Comparison of ENCODE assay signal across 1 cellular context in the genomic region with DNA sequence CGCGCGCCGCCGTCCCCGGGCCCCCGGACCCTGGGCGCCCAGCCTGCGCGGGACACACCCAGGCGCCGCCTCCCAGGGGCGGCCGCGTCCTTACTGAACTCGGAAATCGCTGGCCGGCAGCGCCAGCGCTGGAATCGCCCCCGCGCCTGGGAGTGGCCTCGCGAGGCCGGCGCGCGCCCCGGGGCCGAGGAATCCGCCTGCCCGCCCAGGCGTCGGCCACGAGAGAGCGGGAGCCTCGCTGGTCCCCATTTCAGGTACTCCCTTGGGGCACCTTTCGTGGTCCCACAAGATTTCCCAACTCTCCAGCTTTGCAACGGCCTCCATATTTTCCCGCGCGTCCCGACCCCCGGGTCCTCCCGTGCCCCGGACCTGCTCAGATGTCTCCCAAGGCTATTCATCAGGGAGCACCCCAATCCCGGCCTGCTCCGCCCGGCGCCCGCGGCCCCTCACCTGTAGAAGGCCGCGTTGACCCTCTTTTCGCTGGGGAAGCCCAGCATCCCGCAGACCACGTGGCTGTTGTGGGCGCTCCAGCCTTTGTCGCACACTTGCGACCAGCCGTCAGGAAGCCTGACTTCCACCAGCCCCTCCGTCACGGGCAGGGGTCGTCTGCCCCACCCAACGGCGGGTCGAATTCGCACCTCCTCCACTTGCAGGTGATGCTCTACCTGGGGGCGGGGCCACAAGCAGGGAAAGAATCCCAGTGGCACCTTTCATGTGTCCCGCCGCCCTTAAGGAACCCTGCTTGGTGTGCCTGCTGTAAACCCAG.
TF ChIP-seq lines count a peak whose summit lies in the region.

No MANE protein-coding gene starts in this region.

TF ChIP-seq in HepG2, 621 proteins besides CTCF, POLR2A, EP300 and RAD21 (continues in another document):
- no peak for TF ChIP-seq ZNF761 (CRISPR knock-in tag; conservative IDR thresholded peaks at IDR 0.05)
- TF ChIP-seq, protein P1, sequence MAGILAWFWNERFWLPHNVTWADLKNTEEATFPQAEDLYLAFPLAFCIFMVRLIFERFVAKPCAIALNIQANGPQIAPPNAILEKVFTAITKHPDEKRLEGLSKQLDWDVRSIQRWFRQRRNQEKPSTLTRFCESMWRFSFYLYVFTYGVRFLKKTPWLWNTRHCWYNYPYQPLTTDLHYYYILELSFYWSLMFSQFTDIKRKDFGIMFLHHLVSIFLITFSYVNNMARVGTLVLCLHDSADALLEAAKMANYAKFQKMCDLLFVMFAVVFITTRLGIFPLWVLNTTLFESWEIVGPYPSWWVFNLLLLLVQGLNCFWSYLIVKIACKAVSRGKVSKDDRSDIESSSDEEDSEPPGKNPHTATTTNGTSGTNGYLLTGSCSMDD (CRISPR knock-in tag; IDR thresholded peaks at IDR 0.05): no peak
- TF ChIP-seq, protein P2, sequence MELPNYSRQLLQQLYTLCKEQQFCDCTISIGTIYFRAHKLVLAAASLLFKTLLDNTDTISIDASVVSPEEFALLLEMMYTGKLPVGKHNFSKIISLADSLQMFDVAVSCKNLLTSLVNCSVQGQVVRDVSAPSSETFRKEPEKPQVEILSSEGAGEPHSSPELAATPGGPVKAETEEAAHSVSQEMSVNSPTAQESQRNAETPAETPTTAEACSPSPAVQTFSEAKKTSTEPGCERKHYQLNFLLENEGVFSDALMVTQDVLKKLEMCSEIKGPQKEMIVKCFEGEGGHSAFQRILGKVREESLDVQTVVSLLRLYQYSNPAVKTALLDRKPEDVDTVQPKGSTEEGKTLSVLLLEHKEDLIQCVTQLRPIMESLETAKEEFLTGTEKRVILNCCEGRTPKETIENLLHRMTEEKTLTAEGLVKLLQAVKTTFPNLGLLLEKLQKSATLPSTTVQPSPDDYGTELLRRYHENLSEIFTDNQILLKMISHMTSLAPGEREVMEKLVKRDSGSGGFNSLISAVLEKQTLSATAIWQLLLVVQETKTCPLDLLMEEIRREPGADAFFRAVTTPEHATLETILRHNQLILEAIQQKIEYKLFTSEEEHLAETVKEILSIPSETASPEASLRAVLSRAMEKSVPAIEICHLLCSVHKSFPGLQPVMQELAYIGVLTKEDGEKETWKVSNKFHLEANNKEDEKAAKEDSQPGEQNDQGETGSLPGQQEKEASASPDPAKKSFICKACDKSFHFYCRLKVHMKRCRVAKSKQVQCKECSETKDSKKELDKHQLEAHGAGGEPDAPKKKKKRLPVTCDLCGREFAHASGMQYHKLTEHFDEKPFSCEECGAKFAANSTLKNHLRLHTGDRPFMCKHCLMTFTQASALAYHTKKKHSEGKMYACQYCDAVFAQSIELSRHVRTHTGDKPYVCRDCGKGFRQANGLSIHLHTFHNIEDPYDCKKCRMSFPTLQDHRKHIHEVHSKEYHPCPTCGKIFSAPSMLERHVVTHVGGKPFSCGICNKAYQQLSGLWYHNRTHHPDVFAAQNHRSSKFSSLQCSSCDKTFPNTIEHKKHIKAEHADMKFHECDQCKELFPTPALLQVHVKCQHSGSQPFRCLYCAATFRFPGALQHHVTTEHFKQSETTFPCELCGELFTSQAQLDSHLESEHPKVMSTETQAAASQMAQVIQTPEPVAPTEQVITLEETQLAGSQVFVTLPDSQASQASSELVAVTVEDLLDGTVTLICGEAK (IDR thresholded peaks at IDR 0.05): no peak
- TF ChIP-seq, protein P2 (CRISPR knock-in tag; IDR thresholded peaks at IDR 0.05): 0 out of 2 replicates have a peak, but pooled peaks have one; percentile 7
- no peak for TF ChIP-seq ZNF282 (IDR thresholded peaks at IDR 0.05; ENCODE audit: partially characterized antibody)
- TF ChIP-seq, protein P3, sequence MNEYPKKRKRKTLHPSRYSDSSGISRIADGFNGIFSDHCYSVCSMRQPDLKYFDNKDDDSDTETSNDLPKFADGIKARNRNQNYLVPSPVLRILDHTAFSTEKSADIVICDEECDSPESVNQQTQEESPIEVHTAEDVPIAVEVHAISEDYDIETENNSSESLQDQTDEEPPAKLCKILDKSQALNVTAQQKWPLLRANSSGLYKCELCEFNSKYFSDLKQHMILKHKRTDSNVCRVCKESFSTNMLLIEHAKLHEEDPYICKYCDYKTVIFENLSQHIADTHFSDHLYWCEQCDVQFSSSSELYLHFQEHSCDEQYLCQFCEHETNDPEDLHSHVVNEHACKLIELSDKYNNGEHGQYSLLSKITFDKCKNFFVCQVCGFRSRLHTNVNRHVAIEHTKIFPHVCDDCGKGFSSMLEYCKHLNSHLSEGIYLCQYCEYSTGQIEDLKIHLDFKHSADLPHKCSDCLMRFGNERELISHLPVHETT (CRISPR knock-in tag; conservative IDR thresholded peaks at IDR 0.05): peak; percentile 49; the same call in 1 of the 2 replicates
- no peak for TF ChIP-seq ZBTB8A (CRISPR knock-in tag; IDR thresholded peaks at IDR 0.05; ENCODE audit: borderline replicate concordance, low read depth)
- TF ChIP-seq ZNF550 (CRISPR knock-in tag; IDR thresholded peaks at IDR 0.05; ENCODE audit: borderline replicate concordance): no peak
- TF ChIP-seq, protein P4, sequence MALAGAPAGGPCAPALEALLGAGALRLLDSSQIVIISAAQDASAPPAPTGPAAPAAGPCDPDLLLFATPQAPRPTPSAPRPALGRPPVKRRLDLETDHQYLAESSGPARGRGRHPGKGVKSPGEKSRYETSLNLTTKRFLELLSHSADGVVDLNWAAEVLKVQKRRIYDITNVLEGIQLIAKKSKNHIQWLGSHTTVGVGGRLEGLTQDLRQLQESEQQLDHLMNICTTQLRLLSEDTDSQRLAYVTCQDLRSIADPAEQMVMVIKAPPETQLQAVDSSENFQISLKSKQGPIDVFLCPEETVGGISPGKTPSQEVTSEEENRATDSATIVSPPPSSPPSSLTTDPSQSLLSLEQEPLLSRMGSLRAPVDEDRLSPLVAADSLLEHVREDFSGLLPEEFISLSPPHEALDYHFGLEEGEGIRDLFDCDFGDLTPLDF (CRISPR knock-in tag; IDR thresholded peaks at IDR 0.05): no peak
- TF ChIP-seq, protein P5, sequence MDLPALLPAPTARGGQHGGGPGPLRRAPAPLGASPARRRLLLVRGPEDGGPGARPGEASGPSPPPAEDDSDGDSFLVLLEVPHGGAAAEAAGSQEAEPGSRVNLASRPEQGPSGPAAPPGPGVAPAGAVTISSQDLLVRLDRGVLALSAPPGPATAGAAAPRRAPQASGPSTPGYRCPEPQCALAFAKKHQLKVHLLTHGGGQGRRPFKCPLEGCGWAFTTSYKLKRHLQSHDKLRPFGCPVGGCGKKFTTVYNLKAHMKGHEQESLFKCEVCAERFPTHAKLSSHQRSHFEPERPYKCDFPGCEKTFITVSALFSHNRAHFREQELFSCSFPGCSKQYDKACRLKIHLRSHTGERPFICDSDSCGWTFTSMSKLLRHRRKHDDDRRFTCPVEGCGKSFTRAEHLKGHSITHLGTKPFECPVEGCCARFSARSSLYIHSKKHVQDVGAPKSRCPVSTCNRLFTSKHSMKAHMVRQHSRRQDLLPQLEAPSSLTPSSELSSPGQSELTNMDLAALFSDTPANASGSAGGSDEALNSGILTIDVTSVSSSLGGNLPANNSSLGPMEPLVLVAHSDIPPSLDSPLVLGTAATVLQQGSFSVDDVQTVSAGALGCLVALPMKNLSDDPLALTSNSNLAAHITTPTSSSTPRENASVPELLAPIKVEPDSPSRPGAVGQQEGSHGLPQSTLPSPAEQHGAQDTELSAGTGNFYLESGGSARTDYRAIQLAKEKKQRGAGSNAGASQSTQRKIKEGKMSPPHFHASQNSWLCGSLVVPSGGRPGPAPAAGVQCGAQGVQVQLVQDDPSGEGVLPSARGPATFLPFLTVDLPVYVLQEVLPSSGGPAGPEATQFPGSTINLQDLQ (CRISPR knock-in tag; IDR thresholded peaks at IDR 0.05): no peak
- no peak for TF ChIP-seq KAT8 (CRISPR knock-in tag; IDR thresholded peaks at IDR 0.05)
- TF ChIP-seq SALL1 (CRISPR knock-in tag; IDR thresholded peaks at IDR 0.05): peak; percentile 25; the same call in 1 of the 2 replicates
- peak; percentile 33; the same call in 1 of the 2 replicates for TF ChIP-seq THAP11 (CRISPR knock-in tag; IDR thresholded peaks at IDR 0.05)
- TF ChIP-seq HDAC1 (CRISPR knock-in tag; IDR thresholded peaks at IDR 0.05): peak; percentile 33
- TF ChIP-seq, protein P6, sequence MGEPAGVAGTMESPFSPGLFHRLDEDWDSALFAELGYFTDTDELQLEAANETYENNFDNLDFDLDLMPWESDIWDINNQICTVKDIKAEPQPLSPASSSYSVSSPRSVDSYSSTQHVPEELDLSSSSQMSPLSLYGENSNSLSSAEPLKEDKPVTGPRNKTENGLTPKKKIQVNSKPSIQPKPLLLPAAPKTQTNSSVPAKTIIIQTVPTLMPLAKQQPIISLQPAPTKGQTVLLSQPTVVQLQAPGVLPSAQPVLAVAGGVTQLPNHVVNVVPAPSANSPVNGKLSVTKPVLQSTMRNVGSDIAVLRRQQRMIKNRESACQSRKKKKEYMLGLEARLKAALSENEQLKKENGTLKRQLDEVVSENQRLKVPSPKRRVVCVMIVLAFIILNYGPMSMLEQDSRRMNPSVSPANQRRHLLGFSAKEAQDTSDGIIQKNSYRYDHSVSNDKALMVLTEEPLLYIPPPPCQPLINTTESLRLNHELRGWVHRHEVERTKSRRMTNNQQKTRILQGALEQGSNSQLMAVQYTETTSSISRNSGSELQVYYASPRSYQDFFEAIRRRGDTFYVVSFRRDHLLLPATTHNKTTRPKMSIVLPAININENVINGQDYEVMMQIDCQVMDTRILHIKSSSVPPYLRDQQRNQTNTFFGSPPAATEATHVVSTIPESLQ (CRISPR knock-in tag; conservative IDR thresholded peaks at IDR 0.05): no peak
- TF ChIP-seq POLR2AphosphoS5 (IDR thresholded peaks at IDR 0.05; ENCODE audit: low read depth, low read length): no peak; the same call in 1 of the 2 replicates
- no peak for TF ChIP-seq ZNF7 (CRISPR knock-in tag; IDR thresholded peaks at IDR 0.05)
- 0 out of 2 replicates have a peak, but pooled peaks have one; percentile 20 for TF ChIP-seq ETV6 (CRISPR knock-in tag; conservative IDR thresholded peaks at IDR 0.05)
- TF ChIP-seq, protein P7, sequence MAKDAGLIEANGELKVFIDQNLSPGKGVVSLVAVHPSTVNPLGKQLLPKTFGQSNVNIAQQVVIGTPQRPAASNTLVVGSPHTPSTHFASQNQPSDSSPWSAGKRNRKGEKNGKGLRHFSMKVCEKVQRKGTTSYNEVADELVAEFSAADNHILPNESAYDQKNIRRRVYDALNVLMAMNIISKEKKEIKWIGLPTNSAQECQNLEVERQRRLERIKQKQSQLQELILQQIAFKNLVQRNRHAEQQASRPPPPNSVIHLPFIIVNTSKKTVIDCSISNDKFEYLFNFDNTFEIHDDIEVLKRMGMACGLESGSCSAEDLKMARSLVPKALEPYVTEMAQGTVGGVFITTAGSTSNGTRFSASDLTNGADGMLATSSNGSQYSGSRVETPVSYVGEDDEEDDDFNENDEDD (CRISPR knock-in tag; IDR thresholded peaks at IDR 0.05; ENCODE audit: borderline replicate concordance): peak; percentile 82; the same call in 1 of the 2 replicates
- TF ChIP-seq NR2C2 (CRISPR knock-in tag; IDR thresholded peaks at IDR 0.05; ENCODE audit: borderline replicate concordance): peak; percentile 33; the same call in 1 of the 2 replicates
- TF ChIP-seq HNRNPH1 (optimal IDR thresholded peaks at IDR 0.05; ENCODE audit: low read depth, low read length): no peak
- TF ChIP-seq DPF2 (CRISPR knock-in tag; IDR thresholded peaks at IDR 0.05; ENCODE audit: borderline replicate concordance, low read depth): no peak
- peak; percentile 49; the same call in 1 of the 2 replicates for TF ChIP-seq ARHGAP35 (CRISPR knock-in tag; IDR thresholded peaks at IDR 0.05; ENCODE audit: borderline replicate concordance)
- peak; percentile 64; the same call in 1 of the 2 replicates for TF ChIP-seq ZSCAN31 (CRISPR knock-in tag; IDR thresholded peaks at IDR 0.05; ENCODE audit: low read depth)
- TF ChIP-seq CBFB (CRISPR knock-in tag; IDR thresholded peaks at IDR 0.05): 0 out of 2 replicates have a peak, but pooled peaks have one; percentile 17
- peak; percentile 66; the same call in 1 of the 2 replicates for TF ChIP-seq ZNF768 (CRISPR knock-in tag; IDR thresholded peaks at IDR 0.05)
- 0 out of 2 replicates have a peak, but pooled peaks have one; percentile 42 for TF ChIP-seq ZNF253 (CRISPR knock-in tag; IDR thresholded peaks at IDR 0.05; ENCODE audit: borderline replicate concordance)
- TF ChIP-seq KDM4B (CRISPR knock-in tag; IDR thresholded peaks at IDR 0.05): no peak
- TF ChIP-seq SAP130 (CRISPR knock-in tag; IDR thresholded peaks at IDR 0.05; ENCODE audit: low read depth): peak; percentile 68; the same call in 1 of the 2 replicates
- TF ChIP-seq, protein P8, sequence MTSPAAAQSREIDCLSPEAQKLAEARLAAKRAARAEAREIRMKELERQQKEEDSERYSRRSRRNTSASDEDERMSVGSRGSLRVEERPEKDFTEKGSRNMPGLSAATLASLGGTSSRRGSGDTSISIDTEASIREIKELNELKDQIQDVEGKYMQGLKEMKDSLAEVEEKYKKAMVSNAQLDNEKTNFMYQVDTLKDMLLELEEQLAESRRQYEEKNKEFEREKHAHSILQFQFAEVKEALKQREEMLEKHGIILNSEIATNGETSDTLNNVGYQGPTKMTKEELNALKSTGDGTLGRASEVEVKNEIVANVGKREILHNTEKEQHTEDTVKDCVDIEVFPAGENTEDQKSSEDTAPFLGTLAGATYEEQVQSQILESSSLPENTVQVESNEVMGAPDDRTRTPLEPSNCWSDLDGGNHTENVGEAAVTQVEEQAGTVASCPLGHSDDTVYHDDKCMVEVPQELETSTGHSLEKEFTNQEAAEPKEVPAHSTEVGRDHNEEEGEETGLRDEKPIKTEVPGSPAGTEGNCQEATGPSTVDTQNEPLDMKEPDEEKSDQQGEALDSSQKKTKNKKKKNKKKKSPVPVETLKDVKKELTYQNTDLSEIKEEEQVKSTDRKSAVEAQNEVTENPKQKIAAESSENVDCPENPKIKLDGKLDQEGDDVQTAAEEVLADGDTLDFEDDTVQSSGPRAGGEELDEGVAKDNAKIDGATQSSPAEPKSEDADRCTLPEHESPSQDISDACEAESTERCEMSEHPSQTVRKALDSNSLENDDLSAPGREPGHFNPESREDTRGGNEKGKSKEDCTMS (CRISPR knock-in tag; conservative IDR thresholded peaks at IDR 0.05): no peak
- TF ChIP-seq ZNF607 (CRISPR knock-in tag; IDR thresholded peaks at IDR 0.05; ENCODE audit: borderline replicate concordance): no peak
- no peak for TF ChIP-seq REXO4 (CRISPR knock-in tag; IDR thresholded peaks at IDR 0.05; ENCODE audit: borderline replicate concordance)
